Comparison of ENCODE assay signal across 1 cellular context in genomic region chr10:102396751-102397151, GRCh38.
TF ChIP-seq lines count a peak whose summit lies in the region.

No MANE protein-coding gene starts in this region.

TF ChIP-seq in A549, 52 proteins besides CTCF, POLR2A, EP300 and RAD21 (continued from another document):
- TF ChIP-seq, protein P1, sequence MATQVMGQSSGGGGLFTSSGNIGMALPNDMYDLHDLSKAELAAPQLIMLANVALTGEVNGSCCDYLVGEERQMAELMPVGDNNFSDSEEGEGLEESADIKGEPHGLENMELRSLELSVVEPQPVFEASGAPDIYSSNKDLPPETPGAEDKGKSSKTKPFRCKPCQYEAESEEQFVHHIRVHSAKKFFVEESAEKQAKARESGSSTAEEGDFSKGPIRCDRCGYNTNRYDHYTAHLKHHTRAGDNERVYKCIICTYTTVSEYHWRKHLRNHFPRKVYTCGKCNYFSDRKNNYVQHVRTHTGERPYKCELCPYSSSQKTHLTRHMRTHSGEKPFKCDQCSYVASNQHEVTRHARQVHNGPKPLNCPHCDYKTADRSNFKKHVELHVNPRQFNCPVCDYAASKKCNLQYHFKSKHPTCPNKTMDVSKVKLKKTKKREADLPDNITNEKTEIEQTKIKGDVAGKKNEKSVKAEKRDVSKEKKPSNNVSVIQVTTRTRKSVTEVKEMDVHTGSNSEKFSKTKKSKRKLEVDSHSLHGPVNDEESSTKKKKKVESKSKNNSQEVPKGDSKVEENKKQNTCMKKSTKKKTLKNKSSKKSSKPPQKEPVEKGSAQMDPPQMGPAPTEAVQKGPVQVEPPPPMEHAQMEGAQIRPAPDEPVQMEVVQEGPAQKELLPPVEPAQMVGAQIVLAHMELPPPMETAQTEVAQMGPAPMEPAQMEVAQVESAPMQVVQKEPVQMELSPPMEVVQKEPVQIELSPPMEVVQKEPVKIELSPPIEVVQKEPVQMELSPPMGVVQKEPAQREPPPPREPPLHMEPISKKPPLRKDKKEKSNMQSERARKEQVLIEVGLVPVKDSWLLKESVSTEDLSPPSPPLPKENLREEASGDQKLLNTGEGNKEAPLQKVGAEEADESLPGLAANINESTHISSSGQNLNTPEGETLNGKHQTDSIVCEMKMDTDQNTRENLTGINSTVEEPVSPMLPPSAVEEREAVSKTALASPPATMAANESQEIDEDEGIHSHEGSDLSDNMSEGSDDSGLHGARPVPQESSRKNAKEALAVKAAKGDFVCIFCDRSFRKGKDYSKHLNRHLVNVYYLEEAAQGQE (IDR thresholded peaks at IDR 0.05) = no peak
- TF ChIP-seq RARB (CRISPR knock-in tag; IDR thresholded peaks at IDR 0.05) (no peak), SMC3 (IDR thresholded peaks at IDR 0.05) (no peak), SREBF2 (IDR thresholded peaks at IDR 0.05) (no peak), ZSCAN20 (CRISPR knock-in tag; IDR thresholded peaks at IDR 0.05) (no peak)
